10 cellular contexts compared by ENCODE assay signal in genomic region chr2:64748561-64748960, GRCh38.
DNase-seq lines count a peak whose midpoint lies in the region; ATAC-seq, FAIRE-seq and TF ChIP-seq lines count a peak whose summit lies in the region.
"Had no signal": no experiment of that assay in that cellular context is flagged by ENCODE, and none has a peak within 500 bp of the region (broad histone marks: within the 10 kb centered on the region; RNA-seq: fewer than 3 reads in every experiment).

No MANE protein-coding gene starts in this region.

- ATAC-seq in DND-41 (ENCODE audit: insufficient read depth, low read depth) (no peak), PC-3 (no peak)

- no peak overlapping the region for H2BK20ac ChIP-seq in H1 (ENCODE audit: low read length)

- POLR2A ChIA-PET in PC-3 (lab: Charles Lee; ENCODE audit: unreplicated experiment) (interaction anchor here (3.0 kb wide), 1 partner anchor 95 kb away, joined by 46 read pairs; the partner anchor contains the start of gene SERTAD2), H1 (lab: Charles Lee; ENCODE audit: partially characterized antibody) (interaction anchor here (0.7 kb wide), 1 partner anchor 99 kb away, joined by 3 read pairs; no protein-coding TSS in a partner anchor), RWPE1 (lab: Yijun Ruan, JAX; ENCODE audit: low non-redundant PET) (no interaction called here)

- no peak overlapping the region for H4K91ac ChIP-seq in H1 (replicated peaks; ENCODE audit: insufficient read length, low read length)

- H3K79me1 ChIP-seq in H1 (ENCODE audit: low read depth, low read length): no peaks in the 10 kb centered on the region

- TF ChIP-seq CTCF in DND-41 (IDR thresholded peaks at IDR 0.05; ENCODE audit: borderline replicate concordance, extremely low read depth, low read length, poor library complexity, severe bottlenecking) (no peak), PC-3 (conservative IDR thresholded peaks at IDR 0.05; ENCODE audit: low read depth, low read length) (no peak), H1 (IDR thresholded peaks at IDR 0.05; ENCODE audit: control extremely low read depth in 1 of 3, insufficient read depth in 1 of 3, low read depth in 1 of 3, low read length in 3 of 3) (no peak), prostate gland (IDR thresholded peaks at IDR 0.05) (no peak), RWPE1 (conservative IDR thresholded peaks at IDR 0.05; ENCODE audit: low read depth) (no peak)

- H3K4ac ChIP-seq in H1 (replicated peaks; ENCODE audit: insufficient read length, low read depth, low read length): no peak overlapping the region

- H3K9me2 ChIP-seq in PC-3 (replicated peaks; ENCODE audit: low read length): no peaks in the 10 kb centered on the region

- H3K4me2 ChIP-seq in DND-41 (ENCODE audit: insufficient read depth, low read length): 0 out of 2 replicates have a peak overlapping the region, but pooled peaks have one; percentile 4
- H3K4me2 ChIP-seq in PC-3 (ENCODE audit: low read length): peak overlapping the region; percentile 96
- H3K4me2 ChIP-seq in H1 (ENCODE audit: insufficient read depth in 1 of 2, low read depth in 2 of 2, low read length in 2 of 2): no peak overlapping the region; a peak in 1 of 4 replicates

- no peak overlapping the region for H3K9ac ChIP-seq in DND-41 (ENCODE audit: low read depth, low read length)
- H3K9ac ChIP-seq in PC-3 (ENCODE audit: low read length): peak overlapping the region; percentile 67; the same call in 1 of the 2 replicates
- no peak overlapping the region for H3K9ac ChIP-seq in H1 (replicated peaks in 1 of 4; ENCODE audit: extremely low read depth in 1 of 4, low read depth in 3 of 4, low read length in 3 of 4)

- TF ChIP-seq RAD21 in H1 (IDR thresholded peaks at IDR 0.05 in 1 of 2, conservative IDR thresholded peaks at IDR 0.05 in 1 of 2; ENCODE audit: low read depth in 2 of 2, low read length in 2 of 2): no peak

- H3K56ac ChIP-seq in H1 (replicated peaks; ENCODE audit: insufficient read length, low read depth, low read length): no peak overlapping the region

- no peak overlapping the region for H3K14ac ChIP-seq in H1 (ENCODE audit: insufficient read length)

- H3K36me3 ChIP-seq in DND-41 (ENCODE audit: insufficient read depth, low read length) (no peaks in the 10 kb centered on the region), PC-3 (ENCODE audit: low read depth, low read length) (no peaks in the 10 kb centered on the region), H1 (ENCODE audit: control insufficient read depth in 2 of 4, insufficient read depth in 4 of 4, low read length in 3 of 4) (no peaks in the 10 kb centered on the region), prostate gland (no peaks in the 10 kb centered on the region)

- no peak for TF ChIP-seq EP300 in H1 (IDR thresholded peaks at IDR 0.05; ENCODE audit: borderline replicate concordance in 1 of 2, low read depth in 2 of 2, low read length in 2 of 2)

- 62% methylated on average over 2 of the region's 2 CpGs; no CpG with 5 or more reads in 1 of the 2 experiments for WGBS in H1 (ENCODE audit: extremely low coverage in 1 of 2, insufficient coverage in 1 of 2, insufficient read length in 1 of 2, insufficient replicate concordance in 2 of 2, low coverage in 1 of 2, low lambda C conversion rate in 2 of 2, missing lambda C conversion rate in 1 of 2), 2 experiments
- WGBS in prostate gland: 64% methylated on average over 2 of the region's 2 CpGs

- no peaks in the 10 kb centered on the region for H4K20me1 ChIP-seq in DND-41 (ENCODE audit: insufficient read depth, low read length)
- no peaks in the 10 kb centered on the region for H4K20me1 ChIP-seq in PC-3 (ENCODE audit: low read length)
- no peaks in the 10 kb centered on the region for H4K20me1 ChIP-seq in H1 (replicated peaks in 1 of 2; ENCODE audit: control insufficient read depth in 1 of 2, insufficient read depth in 2 of 2, low read length in 2 of 2)

- H2BK15ac ChIP-seq in H1 (ENCODE audit: low read length): no peak overlapping the region; the same call in 1 of the 2 replicates

- DNase-seq in DND-41: no peak
- no peak for DNase-seq in PC-3
- no peak for DNase-seq in H1 (ENCODE audit: low read depth in 1 of 2, low spot score in 2 of 2)
- DNase-seq in prostate gland (ENCODE audit: low spot score): no peak
- no peak for DNase-seq in RWPE1 (ENCODE audit: low spot score)
- DNase-seq in H4 (ENCODE audit: low spot score): no peak
- DNase-seq in NCI-H345 treated with DMSO at 0.1 percent for 48 hours (lab: John Stamatoyannopoulos, UW; ENCODE audit: unreplicated experiment): no peak
- DNase-seq in NCI-H1092 (lab: John Stamatoyannopoulos, UW): no peak
- DNase-seq: NCI-H187 treated with DMSO at 0.1 percent for 48 hours had no signal

- H3K23ac ChIP-seq in H1 (ENCODE audit: insufficient read length): no peak overlapping the region

- no peak for TF ChIP-seq POLR2A in H1 (IDR thresholded peaks at IDR 0.05; ENCODE audit: control extremely low read depth in 1 of 2, low read depth in 2 of 2, low read length in 2 of 2)
- TF ChIP-seq POLR2A in prostate gland (IDR thresholded peaks at IDR 0.05): no peak

- H2BK12ac ChIP-seq in H1 (ENCODE audit: low read depth, low read length): peak overlapping the region; percentile 65; the same call in 1 of the 2 replicates

- peaks cover 7% of the 10 kb centered on the region for H3K27me3 ChIP-seq in DND-41 (ENCODE audit: insufficient read depth, low read length, poor library complexity)
- H3K27me3 ChIP-seq in PC-3 (ENCODE audit: low read length): no peaks in the 10 kb centered on the region
- H3K27me3 ChIP-seq in H1 (replicated peaks in 1 of 4; ENCODE audit: control insufficient read depth in 3 of 4, extremely low read depth in 1 of 4, insufficient read depth in 3 of 4, low read length in 3 of 4): peaks cover 0 to 12% (median 6%) of the 10 kb centered on the region in 4 experiments; a peak in 3 of 7 replicates
- H3K27me3 ChIP-seq in prostate gland (replicated peaks; ENCODE audit: insufficient read depth): no peaks in the 10 kb centered on the region

- H2BK5ac ChIP-seq in H1 (ENCODE audit: low read depth, low read length): no peak overlapping the region; the same call in 1 of the 2 replicates

- H3K27ac ChIP-seq in DND-41 (ENCODE audit: low read length) (no peak overlapping the region), PC-3 (ENCODE audit: low read length) (no peak overlapping the region), H1 (ENCODE audit: low read depth, low read length) (no peak overlapping the region), prostate gland (peak overlapping the region; percentile 96 to 98), RWPE1 (no peak overlapping the region)
- H3K27ac ChIP-seq: VCaP had no signal

- H3K4me1 ChIP-seq in DND-41 (ENCODE audit: insufficient read depth, low read length) (peaks cover 24% of the 10 kb centered on the region), PC-3 (ENCODE audit: insufficient read depth, low read length) (peaks cover 21% of the 10 kb centered on the region), H1 (replicated peaks in 1 of 4; ENCODE audit: control insufficient read depth in 3 of 4, insufficient read depth in 4 of 4, low read length in 3 of 4) (peaks cover 0 to 4% (median 2%) of the 10 kb centered on the region in 4 experiments; a peak in 3 of 7 replicates), prostate gland (replicated peaks) (peaks cover 6% of the 10 kb centered on the region)

- no peak for FAIRE-seq in H1 (lab: Jason Lieb, UNC)

- no peak overlapping the region for H4K8ac ChIP-seq in H1 (ENCODE audit: extremely low read depth, insufficient read depth, low read length)

- H3K4me3 ChIP-seq in DND-41 (ENCODE audit: low read depth in 1 of 2, low read length in 2 of 2) (no peak overlapping the region), PC-3 (ENCODE audit: low read length) (peak overlapping the region; percentile 85), H1 (ENCODE audit: extremely low read depth in 1 of 4, insufficient read depth in 2 of 4, low read depth in 3 of 4, low read length in 4 of 4) (no peak overlapping the region), prostate gland (no peak overlapping the region)

- H3K9me3 ChIP-seq in DND-41 (ENCODE audit: insufficient read depth, low read length, severe bottlenecking) (no peaks in the 10 kb centered on the region), PC-3 (ENCODE audit: low read length) (no peaks in the 10 kb centered on the region), H1 (ENCODE audit: insufficient read depth in 2 of 2, low read depth in 1 of 2, low read length in 1 of 2) (no peaks in the 10 kb centered on the region), prostate gland (no peaks in the 10 kb centered on the region)

- H4K5ac ChIP-seq in H1 (ENCODE audit: insufficient read length, low read depth, low read length): no peak overlapping the region

- no peaks in the 10 kb centered on the region for H3F3A ChIP-seq in PC-3 (ENCODE audit: low read length, unreplicated experiment)

- H2BK120ac ChIP-seq in H1 (replicated peaks; ENCODE audit: low read depth, low read length): no peak overlapping the region

- H2AK5ac ChIP-seq in H1 (ENCODE audit: low read depth, low read length): no peak overlapping the region

- H2AFZ ChIP-seq in DND-41 (ENCODE audit: low read depth, low read length) (no peak overlapping the region), PC-3 (ENCODE audit: low read length) (peak overlapping the region; percentile 29; the same call in 1 of the 2 replicates), H1 (ENCODE audit: low read length) (no peak overlapping the region)

- H3K79me2 ChIP-seq in DND-41 (ENCODE audit: insufficient read depth, low read length) (no peaks in the 10 kb centered on the region), PC-3 (ENCODE audit: low read length) (peaks cover 57% of the 10 kb centered on the region), H1 (ENCODE audit: control insufficient read depth in 1 of 2, insufficient read depth in 2 of 2, low read length in 2 of 2) (no peaks in the 10 kb centered on the region)

- H3K23me2 ChIP-seq in H1 (ENCODE audit: low read depth, low read length): peaks cover 11% of the 10 kb centered on the region

- H3K18ac ChIP-seq in H1 (ENCODE audit: extremely low read depth, low read length): no peak overlapping the region

- intact Hi-C loops in PC-3 (cut with micrococcal nuclease) (no loop called here), prostate gland (cut with DNase I) (loop anchor here (2.0 kb wide), 1 partner anchor 18 kb away; no protein-coding TSS in a partner anchor)

- BruUV-seq in PC-3 (replicated peaks; lab: Mats Ljungman, UMichigan): no TSS peak

- CTCF ChIA-PET in PC-3 (lab: Charles Lee) (no interaction called here), H1 (lab: Charles Lee; ENCODE audit: partially characterized antibody) (interaction anchor here (0.6 to 1.4 kb wide), 6 partner anchors 11 to 141 kb away, joined by 3 to 5 read pairs (median 3); no protein-coding TSS in a partner anchor), RWPE1 (lab: Yijun Ruan, JAX) (no interaction called here)

TF ChIP-seq in H1, 55 proteins besides CTCF, POLR2A, EP300 and RAD21 (continues in another document):
- TF ChIP-seq CEBPB (IDR thresholded peaks at IDR 0.05; ENCODE audit: low read depth, low read length) (no peak), KDM5A (IDR thresholded peaks at IDR 0.05; ENCODE audit: low read length) (no peak), CHD1 (IDR thresholded peaks at IDR 0.05; ENCODE audit: low read depth, low read length) (no peak), BACH1 (IDR thresholded peaks at IDR 0.05; ENCODE audit: low read length) (no peak), JUND (IDR thresholded peaks at IDR 0.05; ENCODE audit: low read length) (no peak)

Comparison
In these comparisons a context has a peak if more than half of its experiments do, and no peak if none do; other contexts are left out.
1. H3K27ac ChIP-seq: peak in prostate gland (2 of 2); none in DND-41 (single experiment), PC-3 (single experiment), H1 (single experiment) and RWPE1 (single experiment).
2. H3K4me2 ChIP-seq: peak in DND-41 (single experiment) and PC-3 (single experiment); none in H1 (0 of 2).